9 cellular contexts compared by ENCODE assay signal in the genomic region with DNA sequence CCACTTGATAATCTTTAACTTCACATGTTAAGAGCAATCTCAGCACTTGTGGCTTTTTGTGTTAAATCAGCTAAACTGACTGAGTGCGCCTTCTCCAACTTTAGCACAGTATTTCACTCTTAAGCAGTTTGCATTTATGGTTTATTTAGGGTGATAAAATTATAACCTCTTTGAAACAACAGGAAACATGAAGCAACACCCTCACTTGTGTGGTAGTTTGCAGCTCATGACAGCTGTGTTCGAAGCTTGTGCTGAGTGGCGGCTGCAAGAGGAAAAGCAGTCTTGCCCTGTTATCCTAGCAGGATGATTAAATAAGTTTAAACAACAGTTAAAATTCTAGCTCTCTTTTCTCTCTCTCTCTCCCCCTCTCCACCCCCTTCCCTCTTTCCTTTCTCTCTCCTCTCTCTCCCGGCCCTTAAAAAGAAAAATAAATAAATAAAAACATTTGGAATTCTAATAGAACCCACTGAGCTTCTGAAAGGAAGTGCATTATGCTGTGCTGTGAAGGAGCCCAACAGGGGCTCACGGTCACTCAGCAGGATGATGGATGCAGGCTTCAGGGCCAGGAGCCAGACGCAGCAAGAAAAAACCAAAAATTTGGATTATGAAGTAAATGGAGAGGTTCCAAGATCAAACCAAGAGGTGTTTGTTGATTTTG. TPM values are rescaled to one million over a fixed set of nuclear protein-coding genes. Genes with fewer than 3 reads are reported as not detected.
DNase-seq lines count a peak whose midpoint lies in the region; ATAC-seq and TF ChIP-seq lines count a peak whose summit lies in the region.
"Had no signal": no experiment of that assay in that cellular context is flagged by ENCODE, and none has a peak within 500 bp of the region (broad histone marks: within the 10 kb centered on the region; RNA-seq: fewer than 3 reads in every experiment).

No MANE protein-coding gene starts in this region.

- H3K9me3 ChIP-seq in mesodermal cell (ENCODE audit: control insufficient read depth, low read length) (no peaks in the 10 kb centered on the region), MG63 (no peaks in the 10 kb centered on the region)

- H3K9me3 Mint-ChIP-seq in CD14-positive monocyte = no peaks in the 10 kb centered on the region
- peaks cover 2% of the 10 kb centered on the region for H3K9me3 Mint-ChIP-seq in activated naive CD8-positive, alpha-beta T cell treated with anti-CD3 and anti-CD28 coated beads for 36 hours

- H3K27ac ChIP-seq in mesodermal cell (ENCODE audit: low read depth, low read length, severe bottlenecking) = peak overlapping the region; percentile 4

- DNase-seq in CD14-positive monocyte (ENCODE audit: low spot score) (peak; percentile 66), Kasumi-1 (lab: John Stamatoyannopoulos, UW) (peak; percentile 72 to 80), MG63 (no peak), RKO (ENCODE audit: low spot score) (no peak)
- DNase-seq in activated naive CD8-positive, alpha-beta T cell treated with anti-CD3 and anti-CD28 coated beads for 36 hours = no peak
- no peak for DNase-seq in stimulated activated CD8-positive, alpha-beta memory T cell treated with anti-CD3 and anti-CD28 coated beads, Interleukin-4, amount 100 ng/mL, for 48 hours
- DNase-seq: DND-41 had no signal

- H3K36me3 Mint-ChIP-seq in CD14-positive monocyte = peaks cover 25 to 59% of the 10 kb centered on the region in 2 donors
- H3K36me3 Mint-ChIP-seq in activated naive CD8-positive, alpha-beta T cell treated with anti-CD3 and anti-CD28 coated beads for 36 hours = peaks cover 39% of the 10 kb centered on the region

- TF ChIP-seq CTCF in CD14-positive monocyte (IDR thresholded peaks at IDR 0.05) = no peak

- H3K4me3 Mint-ChIP-seq in CD14-positive monocyte = peak overlapping the region; percentile 54 to 79
- H3K4me3 Mint-ChIP-seq in activated naive CD8-positive, alpha-beta T cell treated with anti-CD3 and anti-CD28 coated beads for 36 hours = peak overlapping the region; percentile 25

- H3K4me3 ChIP-seq in mesodermal cell (ENCODE audit: extremely low read depth, insufficient read depth, low read length, poor library complexity, severe bottlenecking) (no peak overlapping the region), MG63 (no peak overlapping the region)

- intact Hi-C loops in CD14-positive monocyte (cut with micrococcal nuclease) = loop anchor here (10.0 kb wide), 2 partner anchors 47 to 213 kb away; a partner anchor contains a TSS

- peaks cover 12% of the 10 kb centered on the region for H3K4me1 ChIP-seq in mesodermal cell (ENCODE audit: control insufficient read depth, insufficient read depth, low read length, poor library complexity, severe bottlenecking)

- peaks cover 52% of the 10 kb centered on the region for H3K36me3 ChIP-seq in mesodermal cell (ENCODE audit: control insufficient read depth, insufficient read depth, low read length)
- peaks cover 18% of the 10 kb centered on the region for H3K36me3 ChIP-seq in MG63

- ATAC-seq in HG03439 (IDR thresholded peaks at IDR 0.05; ENCODE audit: unreplicated experiment) = no peak

- WGBS in mesodermal cell (ENCODE audit: insufficient coverage in 2 of 2), 2 experiments = 77 to 78% methylated on average over 3 to 4 of the region's 6 CpGs

- peaks cover 80% of the 10 kb centered on the region for H3K4me1 Mint-ChIP-seq in CD14-positive monocyte
- peaks cover 61% of the 10 kb centered on the region for H3K4me1 Mint-ChIP-seq in activated naive CD8-positive, alpha-beta T cell treated with anti-CD3 and anti-CD28 coated beads for 36 hours

- H3K27me3 ChIP-seq in MG63 = no peaks in the 10 kb centered on the region

- H3K27me3 Mint-ChIP-seq in CD14-positive monocyte (ENCODE audit: low read depth in 3 of 3) = no peaks in the 10 kb centered on the region
- no peaks in the 10 kb centered on the region for H3K27me3 Mint-ChIP-seq in activated naive CD8-positive, alpha-beta T cell treated with anti-CD3 and anti-CD28 coated beads for 36 hours

- peak overlapping the region; percentile 93 to 100 (median 98) for H3K27ac Mint-ChIP-seq in CD14-positive monocyte
- peak overlapping the region; percentile 74 for H3K27ac Mint-ChIP-seq in activated naive CD8-positive, alpha-beta T cell treated with anti-CD3 and anti-CD28 coated beads for 36 hours

RNA-seq across cellular contexts. Expression of a gene that starts 25.2 kb away (rescaled TPM):
- polyA plus RNA-seq in CD14-positive monocyte = 10 to 100 TPM; 41.0 to 49.9 TPM
- 10 to 100 TPM; 75.8 to 77.9 TPM for total RNA-seq in activated naive CD8-positive, alpha-beta T cell treated with anti-CD3 and anti-CD28 coated beads for 36 hours
- 39.8 TPM for polyA plus RNA-seq in mesodermal cell (2013, experiment 1 of 2)
- 36.7 TPM for polyA plus RNA-seq in mesodermal cell (2013, experiment 2 of 2)
- total RNA-seq in MG63 (2014; rRNA removed; shearing (Covaris generic); ENCODE audit: low replicate concordance) = 31.6 and 54.0 TPM in 2 replicates

RNA-seq across cellular contexts. Expression of a gene that starts 49.6 kb away (rescaled TPM):
- 10 to 100 TPM; 45.7 to 49.0 TPM for polyA plus RNA-seq in CD14-positive monocyte
- 10 to 100 TPM; 70.3 to 70.8 TPM for total RNA-seq in activated naive CD8-positive, alpha-beta T cell treated with anti-CD3 and anti-CD28 coated beads for 36 hours
- 97.2 TPM for polyA plus RNA-seq in mesodermal cell (2013, experiment 1 of 2)
- polyA plus RNA-seq in mesodermal cell (2013, experiment 2 of 2) = 81.6 TPM
- 113 and 152 TPM in 2 replicates for total RNA-seq in MG63 (2014; rRNA removed; shearing (Covaris generic); ENCODE audit: low replicate concordance)

RNA-seq across cellular contexts. Expression of a gene that starts 57.9 kb away (rescaled TPM):
- 10 to 100 TPM; 32.2 to 33.9 TPM for polyA plus RNA-seq in CD14-positive monocyte
- 100 to 1,000 TPM; 142 to 154 TPM for total RNA-seq in activated naive CD8-positive, alpha-beta T cell treated with anti-CD3 and anti-CD28 coated beads for 36 hours
- polyA plus RNA-seq in mesodermal cell (2013, experiment 1 of 2) = 52.2 TPM
- 49.1 TPM for polyA plus RNA-seq in mesodermal cell (2013, experiment 2 of 2)
- 92.8 and 155 TPM in 2 replicates for total RNA-seq in MG63 (2014; rRNA removed; shearing (Covaris generic); ENCODE audit: low replicate concordance)

Comparison
In these comparisons a context has a peak if more than half of its experiments do, and no peak if none do; other contexts are left out.
1. DNase-seq: peak in CD14-positive monocyte (single experiment) and Kasumi-1 (2 of 2); none in activated naive CD8-positive, alpha-beta T cell treated with anti-CD3 and anti-CD28 coated beads for 36 hours (single experiment), MG63 (single experiment), RKO (single experiment) and stimulated activated CD8-positive, alpha-beta memory T cell treated with anti-CD3 and anti-CD28 coated beads, Interleukin-4, amount 100 ng/mL, for 48 hours (single experiment).